9 cellular contexts compared by ENCODE assay signal in the genomic region with DNA sequence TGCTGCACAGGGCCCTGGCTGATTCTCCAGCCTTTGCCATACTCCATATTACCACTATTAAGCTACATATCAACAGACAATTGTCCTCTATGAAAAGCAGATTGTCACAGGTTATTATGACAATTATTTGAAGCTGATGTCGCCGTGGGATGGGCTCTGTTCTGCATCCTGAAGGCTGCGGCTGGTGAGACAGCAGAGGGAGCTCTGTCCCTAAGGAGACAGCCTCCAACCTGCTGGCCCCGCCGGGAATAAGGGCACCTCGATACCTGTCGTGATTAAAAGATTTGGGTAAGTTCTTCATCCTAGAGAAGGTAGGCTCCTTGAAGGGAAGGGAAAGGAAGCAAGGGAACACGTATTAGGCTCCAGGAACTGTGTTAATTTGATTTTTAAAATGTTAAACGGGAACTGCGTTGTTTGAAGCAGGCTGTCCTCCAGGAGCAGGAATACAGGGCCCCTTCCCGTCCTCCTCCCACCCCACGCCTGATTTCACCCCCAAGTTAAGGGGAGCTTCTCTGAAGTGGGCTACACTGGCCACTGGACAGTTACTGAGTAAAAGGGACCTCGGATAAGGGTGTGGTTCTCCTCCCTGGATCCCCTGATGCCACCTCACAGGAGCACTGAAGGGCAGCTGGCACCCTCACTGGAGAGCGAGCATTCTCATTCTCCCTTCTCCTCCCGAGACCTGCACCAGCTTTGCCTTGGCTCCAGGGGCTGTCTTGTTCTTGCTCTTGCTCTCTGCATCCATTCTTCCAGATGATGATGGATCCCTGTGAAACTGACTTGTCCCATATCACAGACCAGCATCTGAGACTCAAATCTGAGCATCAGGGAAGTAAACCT. TPM values are rescaled to one million over a fixed set of nuclear protein-coding genes. Genes with fewer than 3 reads are reported as not detected.
A peak's percentile ranks its signal among the peaks of the same experiment; 100 is the strongest.
DNase-seq lines count a peak whose midpoint lies in the region; ATAC-seq and TF ChIP-seq lines count a peak whose summit lies in the region.
"Had no signal": no experiment of that assay in that cellular context is flagged by ENCODE, and none has a peak within 500 bp of the region (broad histone marks: within the 10 kb centered on the region; RNA-seq: fewer than 3 reads in every experiment).

No MANE protein-coding gene starts in this region.

- H3K4me3 ChIP-seq in epithelial cell of proximal tubule (ENCODE audit: low read depth, low read length) (no peak overlapping the region), vagina (no peak overlapping the region)

- peak; percentile 57 for DNase-seq in Calu3
- peak; percentile 37 for DNase-seq in HuH-7 (ENCODE audit: low spot score)
- DNase-seq in activated CD4-positive, alpha-beta T cell treated with anti-CD3 and anti-CD28 coated beads, Interleukin-2, amount 50 U/mL, for 1 hour, result peak; percentile 30
- no peak for DNase-seq in epithelial cell of proximal tubule (ENCODE audit: low read depth)
- DNase-seq in vagina (ENCODE audit: extremely low spot score in 2 of 2), result no peak
- no peak for DNase-seq in foreskin melanocyte

- peak; percentile 37 for TF ChIP-seq CTCF in Calu3 (IDR thresholded peaks at IDR 0.05; ENCODE audit: unreplicated experiment)
- peak; percentile 82 for TF ChIP-seq CTCF in epithelial cell of proximal tubule (conservative IDR thresholded peaks at IDR 0.05; ENCODE audit: low read depth, low read length)
- peak; percentile 56 to 65 (median 58) for TF ChIP-seq CTCF in nephron (IDR thresholded peaks at IDR 0.05; ENCODE audit: unreplicated experiment in 3 of 3)
- peak; percentile 14 to 59 (median 44) for TF ChIP-seq CTCF in vagina (IDR thresholded peaks at IDR 0.05)

- no peak for ATAC-seq in HG03039 (IDR thresholded peaks at IDR 0.05; ENCODE audit: unreplicated experiment)

- intact Hi-C loops in Calu3 (cut with micrococcal nuclease; ENCODE audit: unreplicated experiment) (loop anchor here (1.0 to 5.0 kb wide), 4 partner anchors 44 to 250 kb away; a partner anchor contains a TSS), vagina (cut with DNase I) (no loop called here)

- H3K27ac Mint-ChIP-seq in Calu3 (ENCODE audit: unreplicated experiment), result no peak overlapping the region
- H3K27ac Mint-ChIP-seq in nephron, result no peak overlapping the region

- peaks cover 3% of the 10 kb centered on the region for H3K9me3 Mint-ChIP-seq in Calu3 (ENCODE audit: low read depth, unreplicated experiment)
- peaks cover 8% of the 10 kb centered on the region for H3K9me3 Mint-ChIP-seq in nephron

- H3K36me3 Mint-ChIP-seq in Calu3 (ENCODE audit: insufficient read depth, unreplicated experiment), result no peaks in the 10 kb centered on the region
- no peaks in the 10 kb centered on the region for H3K36me3 Mint-ChIP-seq in nephron (ENCODE audit: low read depth)

- H3K9me3 ChIP-seq in vagina, result no peaks in the 10 kb centered on the region
- H3K9me3 ChIP-seq: neutrophil had no signal

- no peaks in the 10 kb centered on the region for H3K36me3 ChIP-seq in vagina
- H3K36me3 ChIP-seq: neutrophil had no signal

- H3K4me3 Mint-ChIP-seq in Calu3 (ENCODE audit: low read depth, unreplicated experiment), result no peak overlapping the region
- no peak overlapping the region for H3K4me3 Mint-ChIP-seq in nephron

- H3K4me1 ChIP-seq in vagina, result peaks cover 7% of the 10 kb centered on the region

- no peak overlapping the region for H3K27ac ChIP-seq in vagina
- H3K27ac ChIP-seq: neutrophil had no signal

- TF ChIP-seq POLR2A in vagina (IDR thresholded peaks at IDR 0.05), result no peak

- no peaks in the 10 kb centered on the region for H3K27me3 Mint-ChIP-seq in Calu3 (ENCODE audit: unreplicated experiment)
- H3K27me3 Mint-ChIP-seq in nephron (ENCODE audit: low read depth), result peaks cover 7% of the 10 kb centered on the region

- BruUV-seq in Calu3 (replicated peaks; lab: Mats Ljungman, UMichigan), result no TSS peak

- H3K4me1 Mint-ChIP-seq in Calu3 (ENCODE audit: low read depth, unreplicated experiment), result no peaks in the 10 kb centered on the region
- H3K4me1 Mint-ChIP-seq in nephron, result no peaks in the 10 kb centered on the region

- H3K27me3 ChIP-seq in vagina, result no peaks in the 10 kb centered on the region

- CTCF ChIA-PET in Calu3 (lab: Charles Lee), result interaction anchor here (0.9 to 1.1 kb wide), 5 partner anchors 43 to 142 kb away, joined by 3 to 4 read pairs (median 3); a partner anchor contains a TSS

RNA-seq across cellular contexts. Expression of a gene that starts 11.8 kb away (rescaled TPM):
- 82.6 and 91.6 TPM in 2 replicates for total RNA-seq in Calu3 (2022)
- 43.8 and 50.5 TPM in 2 replicates for total RNA-seq in epithelial cell of proximal tubule
- total RNA-seq in vagina, result 71.2 TPM

RNA-seq across cellular contexts. Expression of a gene that starts 42.6 kb away (rescaled TPM):
- total RNA-seq in Calu3 (2022) (29.6 and 35.2 TPM in 2 replicates), epithelial cell of proximal tubule (39.1 and 55.1 TPM in 2 replicates), vagina (69.0 TPM)

Comparison
In these comparisons a context has a peak if more than half of its experiments do, and no peak if none do; other contexts are left out.
1. DNase-seq: peak in Calu3 (single experiment), HuH-7 (single experiment) and activated CD4-positive, alpha-beta T cell treated with anti-CD3 and anti-CD28 coated beads, Interleukin-2, amount 50 U/mL, for 1 hour (single experiment); none in epithelial cell of proximal tubule (single experiment), vagina (0 of 2) and foreskin melanocyte (single experiment).
2. Peak in every context shown above with its lines, with median percentiles within 50 percentile points of each other: CTCF ChIP-seq.